In genomic region chr16:29127806-29128420, GRCh38 we compare ENCODE assay signal across 8 cellular contexts.
DNase-seq lines count a peak whose midpoint lies in the region; ATAC-seq and TF ChIP-seq lines count a peak whose summit lies in the region.
"Not testable (repeated sequence)": the region's sequence is repeated elsewhere in the genome, so short reads cannot be mapped to it uniquely, and the experiment has no call there.

No MANE protein-coding gene starts in this region.

- H3K27me3 Mint-ChIP-seq in dendritic cell treated with granulocyte-macrophage colony-stimulating factor and Interleukin-4, amounts not matched to agents 40 ng/mL and 50 ng/mL, for 4 days, result peaks cover 37% of the 10 kb centered on the region
- peaks cover 5 to 15% (median 8%) of the 10 kb centered on the region in 3 donors for H3K27me3 Mint-ChIP-seq in immature natural killer cell (ENCODE audit: low read depth in 3 of 3)

- 79 to 84% (median 83%) methylated on average over 28 to 29 of the region's 29 CpGs for WGBS in ovary, 3 donors
- WGBS in spleen, 5 donors, result 85 to 90% (median 89%) methylated on average over 5 to 29 of the region's 29 CpGs

- peaks cover 12% of the 10 kb centered on the region for H3K36me3 Mint-ChIP-seq in dendritic cell treated with granulocyte-macrophage colony-stimulating factor and Interleukin-4, amounts not matched to agents 40 ng/mL and 50 ng/mL, for 4 days (ENCODE audit: low read depth)
- peaks cover 3 to 19% (median 7%) of the 10 kb centered on the region in 3 donors for H3K36me3 Mint-ChIP-seq in immature natural killer cell

- H3K4me3 Mint-ChIP-seq in dendritic cell treated with granulocyte-macrophage colony-stimulating factor and Interleukin-4, amounts not matched to agents 40 ng/mL and 50 ng/mL, for 4 days; immature natural killer cell: not testable (repeated sequence)

- not testable (repeated sequence) for TF ChIP-seq CTCF in Panc1 (IDR thresholded peaks at IDR 0.05); ovary (IDR thresholded peaks at IDR 0.05); spleen (IDR thresholded peaks at IDR 0.05 in 8 of 11, conservative IDR thresholded peaks at IDR 0.05 in 3 of 11); vagina (IDR thresholded peaks at IDR 0.05)

- TF ChIP-seq EP300 in ovary (IDR thresholded peaks at IDR 0.05), result not testable (repeated sequence)

- H3K27ac ChIP-seq in Panc1 (ENCODE audit: low read length); spleen: not testable (repeated sequence)
- H3K27ac ChIP-seq in ovary, result peak overlapping the region; percentile 38 to 88
- H3K27ac ChIP-seq in vagina, result peak overlapping the region; percentile 90

- not testable (repeated sequence) for BruUV-seq in Panc1 (replicated peaks; lab: Mats Ljungman, UMichigan)

- DNase-seq in H7 (peak; percentile 30), mesenteric fat pad (ENCODE audit: low spot score) (peak; percentile 71), spleen (peak; percentile 54)
- not testable (repeated sequence) for DNase-seq in Panc1 (ENCODE audit: low read depth, low spot score); immature natural killer cell; ovary; vagina (ENCODE audit: extremely low spot score in 2 of 2)

- H3K27ac Mint-ChIP-seq in dendritic cell treated with granulocyte-macrophage colony-stimulating factor and Interleukin-4, amounts not matched to agents 40 ng/mL and 50 ng/mL, for 4 days, result peak overlapping the region; percentile 22
- peak overlapping the region in 5 of 6 donors; percentile 42 to 99 (median 61) for H3K27ac Mint-ChIP-seq in immature natural killer cell

- in situ Hi-C loops in Panc1 (cut with HindIII; ENCODE audit: low pct_unique_long_range_greater_than_20kb, low sequenced_read_pairs), result not testable (repeated sequence)

- not testable (repeated sequence) for H3K9me3 ChIP-seq in Panc1 (ENCODE audit: control insufficient read depth, insufficient read depth, low read depth, low read length); ovary; spleen; vagina

- not testable (repeated sequence) for H3K36me3 ChIP-seq in H7 (replicated peaks; ENCODE audit: control insufficient read depth, insufficient read depth, low read length); Panc1 (ENCODE audit: control insufficient read depth, insufficient read depth, low read length); ovary; vagina
- peaks cover 0 to 15% (median 0%) of the 10 kb centered on the region in 6 donors for H3K36me3 ChIP-seq in spleen

- H3K27me3 ChIP-seq in H7 (ENCODE audit: control insufficient read depth, insufficient read depth, low read length); Panc1 (ENCODE audit: control insufficient read depth, insufficient read depth, low read length); ovary; spleen (replicated peaks in 1 of 7); vagina: not testable (repeated sequence)

- POLR2A ChIA-PET in Panc1 (lab: Charles Lee), result not testable (repeated sequence)

- H3K4me1 ChIP-seq in Panc1 (ENCODE audit: control insufficient read depth, insufficient read depth, low read length), result not testable (repeated sequence)
- peaks cover 17% of the 10 kb centered on the region for H3K4me1 ChIP-seq in ovary (ENCODE audit: insufficient read depth)
- H3K4me1 ChIP-seq in spleen, result peaks cover 0 to 53% (median 19%) of the 10 kb centered on the region in 6 donors
- peaks cover 40% of the 10 kb centered on the region for H3K4me1 ChIP-seq in vagina

- peak; percentile 33; the same call in 1 of the 2 replicates for ATAC-seq in Panc1

- not testable (repeated sequence) for H3K4me3 ChIP-seq in H7 (ENCODE audit: insufficient read depth, low read depth, low read length); Panc1 (ENCODE audit: low read depth in 2 of 2, low read length in 2 of 2); ovary; spleen; vagina

- not testable (repeated sequence) for H3K9me3 Mint-ChIP-seq in dendritic cell treated with granulocyte-macrophage colony-stimulating factor and Interleukin-4, amounts not matched to agents 40 ng/mL and 50 ng/mL, for 4 days; immature natural killer cell

- CTCF ChIA-PET in Panc1 (lab: Charles Lee), result not testable (repeated sequence)

- not testable (repeated sequence) for TF ChIP-seq POLR2A in ovary (IDR thresholded peaks at IDR 0.05); spleen (IDR thresholded peaks at IDR 0.05); vagina (IDR thresholded peaks at IDR 0.05)

- peaks cover 57% of the 10 kb centered on the region for H3K4me1 Mint-ChIP-seq in dendritic cell treated with granulocyte-macrophage colony-stimulating factor and Interleukin-4, amounts not matched to agents 40 ng/mL and 50 ng/mL, for 4 days (ENCODE audit: low read depth)
- H3K4me1 Mint-ChIP-seq in immature natural killer cell, result peaks cover 31 to 44% of the 10 kb centered on the region in 2 donors

- intact Hi-C loops in Panc1 (cut with micrococcal nuclease; ENCODE audit: unreplicated experiment); ovary (cut with DNase I); spleen (cut with DNase I; ENCODE audit: low total_unique reads); vagina (cut with DNase I): not testable (repeated sequence)
- intact Hi-C loops in dendritic cell treated with granulocyte-macrophage colony-stimulating factor and Interleukin-4, amounts not matched to agents 40 ng/mL and 50 ng/mL, for 4 days (cut with micrococcal nuclease), result loop anchor here (5.0 kb wide), 1 partner anchor 59 kb away; no protein-coding TSS in a partner anchor
